1 cellular context compared by ENCODE assay signal in the genomic region with DNA sequence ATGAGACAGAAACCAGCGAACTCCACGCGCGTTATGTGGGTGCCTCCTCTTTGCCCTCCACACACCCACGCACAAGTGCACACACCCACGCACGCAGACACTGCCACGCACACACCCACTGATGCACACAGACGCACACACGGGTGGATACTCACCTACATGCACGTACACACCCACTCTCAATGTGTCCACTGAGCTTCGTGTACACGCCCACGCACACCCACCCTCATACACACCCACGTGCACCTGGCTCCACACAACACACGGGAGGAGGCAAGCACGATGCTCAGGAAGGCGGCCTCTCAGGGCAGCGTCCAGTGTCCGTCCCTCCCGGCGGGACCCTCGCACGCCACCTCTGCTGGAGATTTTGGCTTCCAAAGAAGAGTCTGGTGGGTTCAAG.
TF ChIP-seq lines count a peak whose summit lies in the region.

No MANE protein-coding gene starts in this region.

TF ChIP-seq in GM12878, 131 proteins besides CTCF, POLR2A, EP300 and RAD21:
- TF ChIP-seq ATF7 (IDR thresholded peaks at IDR 0.05; ENCODE audit: low read depth) (no peak), POLR2AphosphoS5 (IDR thresholded peaks at IDR 0.05; ENCODE audit: low read length) (peak; percentile 28; the same call in 1 of the 2 replicates), SMAD1 (IDR thresholded peaks at IDR 0.05; ENCODE audit: low read depth, partially characterized antibody) (no peak), MEF2A (IDR thresholded peaks at IDR 0.05; ENCODE audit: insufficient read depth, low read depth, low read length) (no peak), YY1 (IDR thresholded peaks at IDR 0.05; ENCODE audit: low read depth, low read length) (no peak), CBX3 (IDR thresholded peaks at IDR 0.05; ENCODE audit: borderline replicate concordance, low read depth) (no peak), MTA2 (IDR thresholded peaks at IDR 0.05; ENCODE audit: low read depth) (no peak), SUPT20H (IDR thresholded peaks at IDR 0.05; ENCODE audit: borderline replicate concordance, control insufficient read depth, low read depth, low read length) (no peak), RELA (IDR thresholded peaks at IDR 0.05; ENCODE audit: borderline replicate concordance, partially characterized antibody) (no peak), TCF7 (IDR thresholded peaks at IDR 0.05; ENCODE audit: borderline replicate concordance) (no peak), TCF3 (IDR thresholded peaks at IDR 0.05; ENCODE audit: borderline replicate concordance, insufficient read depth, low read depth, low read length) (peak; percentile 50; the same call in 1 of the 2 replicates), STAT1 (conservative IDR thresholded peaks at IDR 0.05) (no peak), GABPA (IDR thresholded peaks at IDR 0.05; ENCODE audit: low read depth) (no peak), ZNF207 (IDR thresholded peaks at IDR 0.05; ENCODE audit: borderline replicate concordance) (no peak), ZNF622 (IDR thresholded peaks at IDR 0.05) (no peak), BHLHE40 (IDR thresholded peaks at IDR 0.05; ENCODE audit: borderline replicate concordance in 1 of 2, low read depth in 2 of 2, low read length in 1 of 2) (no peak), CREM (IDR thresholded peaks at IDR 0.05; ENCODE audit: low read depth) (no peak), EZH2 (IDR thresholded peaks at IDR 0.05; ENCODE audit: borderline replicate concordance, control insufficient read depth, low read depth, low read length) (no peak)
- TF ChIP-seq, protein P1, sequence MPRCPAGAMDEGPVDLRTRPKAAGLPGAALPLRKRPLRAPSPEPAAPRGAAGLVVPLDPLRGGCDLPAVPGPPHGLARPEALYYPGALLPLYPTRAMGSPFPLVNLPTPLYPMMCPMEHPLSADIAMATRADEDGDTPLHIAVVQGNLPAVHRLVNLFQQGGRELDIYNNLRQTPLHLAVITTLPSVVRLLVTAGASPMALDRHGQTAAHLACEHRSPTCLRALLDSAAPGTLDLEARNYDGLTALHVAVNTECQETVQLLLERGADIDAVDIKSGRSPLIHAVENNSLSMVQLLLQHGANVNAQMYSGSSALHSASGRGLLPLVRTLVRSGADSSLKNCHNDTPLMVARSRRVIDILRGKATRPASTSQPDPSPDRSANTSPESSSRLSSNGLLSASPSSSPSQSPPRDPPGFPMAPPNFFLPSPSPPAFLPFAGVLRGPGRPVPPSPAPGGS (IDR thresholded peaks at IDR 0.05; ENCODE audit: borderline replicate concordance, insufficient read depth, low read depth, low read length, poor library complexity, severe bottlenecking), result peak; percentile 98
- TF ChIP-seq, protein P2, sequence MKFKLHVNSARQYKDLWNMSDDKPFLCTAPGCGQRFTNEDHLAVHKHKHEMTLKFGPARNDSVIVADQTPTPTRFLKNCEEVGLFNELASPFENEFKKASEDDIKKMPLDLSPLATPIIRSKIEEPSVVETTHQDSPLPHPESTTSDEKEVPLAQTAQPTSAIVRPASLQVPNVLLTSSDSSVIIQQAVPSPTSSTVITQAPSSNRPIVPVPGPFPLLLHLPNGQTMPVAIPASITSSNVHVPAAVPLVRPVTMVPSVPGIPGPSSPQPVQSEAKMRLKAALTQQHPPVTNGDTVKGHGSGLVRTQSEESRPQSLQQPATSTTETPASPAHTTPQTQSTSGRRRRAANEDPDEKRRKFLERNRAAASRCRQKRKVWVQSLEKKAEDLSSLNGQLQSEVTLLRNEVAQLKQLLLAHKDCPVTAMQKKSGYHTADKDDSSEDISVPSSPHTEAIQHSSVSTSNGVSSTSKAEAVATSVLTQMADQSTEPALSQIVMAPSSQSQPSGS (IDR thresholded peaks at IDR 0.05; ENCODE audit: low read length), result no peak
- TF ChIP-seq, protein P3, sequence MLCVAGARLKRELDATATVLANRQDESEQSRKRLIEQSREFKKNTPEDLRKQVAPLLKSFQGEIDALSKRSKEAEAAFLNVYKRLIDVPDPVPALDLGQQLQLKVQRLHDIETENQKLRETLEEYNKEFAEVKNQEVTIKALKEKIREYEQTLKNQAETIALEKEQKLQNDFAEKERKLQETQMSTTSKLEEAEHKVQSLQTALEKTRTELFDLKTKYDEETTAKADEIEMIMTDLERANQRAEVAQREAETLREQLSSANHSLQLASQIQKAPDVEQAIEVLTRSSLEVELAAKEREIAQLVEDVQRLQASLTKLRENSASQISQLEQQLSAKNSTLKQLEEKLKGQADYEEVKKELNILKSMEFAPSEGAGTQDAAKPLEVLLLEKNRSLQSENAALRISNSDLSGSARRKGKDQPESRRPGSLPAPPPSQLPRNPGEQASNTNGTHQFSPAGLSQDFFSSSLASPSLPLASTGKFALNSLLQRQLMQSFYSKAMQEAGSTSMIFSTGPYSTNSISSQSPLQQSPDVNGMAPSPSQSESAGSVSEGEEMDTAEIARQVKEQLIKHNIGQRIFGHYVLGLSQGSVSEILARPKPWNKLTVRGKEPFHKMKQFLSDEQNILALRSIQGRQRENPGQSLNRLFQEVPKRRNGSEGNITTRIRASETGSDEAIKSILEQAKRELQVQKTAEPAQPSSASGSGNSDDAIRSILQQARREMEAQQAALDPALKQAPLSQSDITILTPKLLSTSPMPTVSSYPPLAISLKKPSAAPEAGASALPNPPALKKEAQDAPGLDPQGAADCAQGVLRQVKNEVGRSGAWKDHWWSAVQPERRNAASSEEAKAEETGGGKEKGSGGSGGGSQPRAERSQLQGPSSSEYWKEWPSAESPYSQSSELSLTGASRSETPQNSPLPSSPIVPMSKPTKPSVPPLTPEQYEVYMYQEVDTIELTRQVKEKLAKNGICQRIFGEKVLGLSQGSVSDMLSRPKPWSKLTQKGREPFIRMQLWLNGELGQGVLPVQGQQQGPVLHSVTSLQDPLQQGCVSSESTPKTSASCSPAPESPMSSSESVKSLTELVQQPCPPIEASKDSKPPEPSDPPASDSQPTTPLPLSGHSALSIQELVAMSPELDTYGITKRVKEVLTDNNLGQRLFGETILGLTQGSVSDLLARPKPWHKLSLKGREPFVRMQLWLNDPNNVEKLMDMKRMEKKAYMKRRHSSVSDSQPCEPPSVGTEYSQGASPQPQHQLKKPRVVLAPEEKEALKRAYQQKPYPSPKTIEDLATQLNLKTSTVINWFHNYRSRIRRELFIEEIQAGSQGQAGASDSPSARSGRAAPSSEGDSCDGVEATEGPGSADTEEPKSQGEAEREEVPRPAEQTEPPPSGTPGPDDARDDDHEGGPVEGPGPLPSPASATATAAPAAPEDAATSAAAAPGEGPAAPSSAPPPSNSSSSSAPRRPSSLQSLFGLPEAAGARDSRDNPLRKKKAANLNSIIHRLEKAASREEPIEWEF (IDR thresholded peaks at IDR 0.05; ENCODE audit: insufficient replicate concordance, low read depth, low read length), result no peak
- TF ChIP-seq, protein P4, sequence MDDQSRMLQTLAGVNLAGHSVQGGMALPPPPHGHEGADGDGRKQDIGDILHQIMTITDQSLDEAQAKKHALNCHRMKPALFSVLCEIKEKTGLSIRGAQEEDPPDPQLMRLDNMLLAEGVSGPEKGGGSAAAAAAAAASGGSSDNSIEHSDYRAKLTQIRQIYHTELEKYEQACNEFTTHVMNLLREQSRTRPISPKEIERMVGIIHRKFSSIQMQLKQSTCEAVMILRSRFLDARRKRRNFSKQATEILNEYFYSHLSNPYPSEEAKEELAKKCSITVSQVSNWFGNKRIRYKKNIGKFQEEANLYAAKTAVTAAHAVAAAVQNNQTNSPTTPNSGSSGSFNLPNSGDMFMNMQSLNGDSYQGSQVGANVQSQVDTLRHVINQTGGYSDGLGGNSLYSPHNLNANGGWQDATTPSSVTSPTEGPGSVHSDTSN (IDR thresholded peaks at IDR 0.05; ENCODE audit: insufficient replicate concordance, low read depth, low read length), result peak; percentile 62
